In genomic region chr4:141220655-141221605, GRCh38 we compare ENCODE assay signal across 8 cellular contexts. TPM values are rescaled to one million over a fixed set of nuclear protein-coding genes. Genes with fewer than 3 reads are reported as not detected.
A peak's percentile ranks its signal among the peaks of the same experiment; 100 is the strongest.
DNase-seq lines count a peak whose midpoint lies in the region; ATAC-seq and TF ChIP-seq lines count a peak whose summit lies in the region.

TSS of gene ZNF330 (plus strand) at chr4:141220895. CDS start at chr4:141222372, 1,477 bp downstream.

- 2% methylated on average over 55 of the region's 56 CpGs for WGBS in hepatocyte (ENCODE audit: low lambda C conversion rate, missing lambda C conversion rate)

- H3K79me2 ChIP-seq in hepatocyte, result peaks cover 37% of the 10 kb centered on the region

- peak; percentile 31 for TF ChIP-seq CTCF in hepatocyte (IDR thresholded peaks at IDR 0.05; ENCODE audit: poor library complexity)

- peak within 1 kb of the TSS; percentile 94 for H2AFZ ChIP-seq in hepatocyte

- ATAC-seq in HG02852 (IDR thresholded peaks at IDR 0.05; ENCODE audit: unreplicated experiment), result peak; percentile 85

- H3K4me2 ChIP-seq in hepatocyte, result peak within 1 kb of the TSS; percentile 74

- H3K36me3 ChIP-seq in hepatocyte (replicated peaks; ENCODE audit: insufficient read depth, low read depth), result no peaks in the 10 kb centered on the region

- peak within 1 kb of the TSS; percentile 96 for H3K27ac ChIP-seq in hepatocyte

- no peaks in the 10 kb centered on the region for H3K9me3 ChIP-seq in hepatocyte (ENCODE audit: low read depth)

- H3K4me3 ChIP-seq in hepatocyte, result peak within 1 kb of the TSS; percentile 86

- peak; percentile 62 for DNase-seq in NCI-H1436 (lab: John Stamatoyannopoulos, UW)
- no peak for DNase-seq in NCI-H1436 treated with DMSO at 0.1 percent for 48 hours (lab: John Stamatoyannopoulos, UW)
- DNase-seq in NCI-H146 treated with DMSO at 0.1 percent for 48 hours (lab: John Stamatoyannopoulos, UW; ENCODE audit: unreplicated experiment), result peak; percentile 26
- peak; percentile 90 for DNase-seq in T1000 (lab: John Stamatoyannopoulos, UW)
- peak; percentile 97 for DNase-seq in astrocyte of the hippocampus (ENCODE audit: low read depth, low spot score)
- DNase-seq in hepatocyte (ENCODE audit: low spot score), result peak; percentile 96
- peak; percentile 75 for DNase-seq in renal cortical epithelial cell (ENCODE audit: low read depth)

- peaks cover 15% of the 10 kb centered on the region for H4K20me1 ChIP-seq in hepatocyte (ENCODE audit: insufficient read depth, poor library complexity, severe bottlenecking)

- no peaks in the 10 kb centered on the region for H3K27me3 ChIP-seq in hepatocyte

- peaks cover 12% of the 10 kb centered on the region for H3K4me1 ChIP-seq in hepatocyte (ENCODE audit: insufficient read depth)

- H3K9me2 ChIP-seq in hepatocyte (replicated peaks; ENCODE audit: insufficient read depth), result no peaks in the 10 kb centered on the region

RNA-seq across cellular contexts. Expression of gene ZNF330, which starts in this region (rescaled TPM):
- total RNA-seq in hepatocyte (32.9 and 34.2 TPM in 2 replicates), renal cortical epithelial cell (23.6 and 36.3 TPM in 2 replicates)
- polyA plus RNA-seq in hepatocyte, result 37.8 and 45.5 TPM in 2 replicates
